13 cellular contexts compared by ENCODE assay signal in genomic region chr18:67216846-67217245, GRCh38.
DNase-seq lines count a peak whose midpoint lies in the region; ATAC-seq and TF ChIP-seq lines count a peak whose summit lies in the region.
"Had no signal": no experiment of that assay in that cellular context is flagged by ENCODE, and none has a peak within 500 bp of the region (broad histone marks: within the 10 kb centered on the region; RNA-seq: fewer than 3 reads in every experiment).

No MANE protein-coding gene starts in this region.

- H3K4me1 Mint-ChIP-seq in osteocyte (ENCODE audit: unreplicated experiment) = peaks cover 19% of the 10 kb centered on the region

- no peaks in the 10 kb centered on the region for H3K36me3 Mint-ChIP-seq in osteocyte (ENCODE audit: unreplicated experiment)

- TF ChIP-seq CTCF in AG10803 (conservative IDR thresholded peaks at IDR 0.05; ENCODE audit: low read length) = no peak
- TF ChIP-seq CTCF in osteocyte (IDR thresholded peaks at IDR 0.05) = no peak
- TF ChIP-seq CTCF in WERI-Rb-1 (IDR thresholded peaks at IDR 0.05; ENCODE audit: low read depth, low read length) = no peak

- H3K4me3 ChIP-seq in AG10803 (ENCODE audit: low read length) (no peak overlapping the region), WERI-Rb-1 (ENCODE audit: low read depth, low read length) (no peak overlapping the region)
- H3K4me3 ChIP-seq: A549, SK-N-MC had no signal

- peak; percentile 61 for DNase-seq in AG10803 (ENCODE audit: low read depth)
- peak; percentile 14 for DNase-seq in SK-MEL-5 (ENCODE audit: low read depth, low spot score)
- peak; percentile 26 for DNase-seq in fibroblast of gingiva (ENCODE audit: low read depth)
- DNase-seq in osteocyte (ENCODE audit: extremely low spot score, unreplicated experiment) = no peak
- DNase-seq in WERI-Rb-1 = no peak
- DNase-seq in GDM1 (lab: John Stamatoyannopoulos, UW) = no peak
- DNase-seq: NCI-H524 treated with DMSO at 0.1 percent for 48 hours had no signal

- no peaks in the 10 kb centered on the region for H3K36me3 ChIP-seq in WERI-Rb-1
- H3K36me3 ChIP-seq: BE2C had no signal

- ATAC-seq in HG03025 (IDR thresholded peaks at IDR 0.05; ENCODE audit: low FRiP score, unreplicated experiment) = no peak
- ATAC-seq: Right ventricle myocardium inferior had no signal

- H3K27me3 Mint-ChIP-seq in osteocyte (ENCODE audit: unreplicated experiment) = no peaks in the 10 kb centered on the region

- in situ Hi-C loops in SK-MEL-5 (cut with HindIII; ENCODE audit: low pct_unique_long_range_greater_than_20kb, low sequenced_read_pairs) = no loop called here

- peaks cover 6% of the 10 kb centered on the region for H3K9me3 Mint-ChIP-seq in osteocyte (ENCODE audit: unreplicated experiment)
- H3K9me3 Mint-ChIP-seq: CD4-positive, alpha-beta T cell had no signal

- H3K27ac ChIP-seq in WERI-Rb-1 = no peak overlapping the region
- H3K27ac ChIP-seq: A549 had no signal

- H3K27me3 ChIP-seq in WERI-Rb-1 (ENCODE audit: insufficient read depth, low read depth, severe bottlenecking) = no peaks in the 10 kb centered on the region
- H3K27me3 ChIP-seq: BE2C had no signal

- H3K9me3 ChIP-seq in WERI-Rb-1 (ENCODE audit: severe bottlenecking) = no peaks in the 10 kb centered on the region
- H3K9me3 ChIP-seq: A549, BE2C had no signal

- H3K27ac Mint-ChIP-seq in osteocyte (ENCODE audit: unreplicated experiment) = peak overlapping the region; percentile 46
- H3K27ac Mint-ChIP-seq: CD4-positive, alpha-beta T cell had no signal

- H3K4me3 Mint-ChIP-seq in osteocyte (ENCODE audit: unreplicated experiment) = no peak overlapping the region
- H3K4me3 Mint-ChIP-seq: CD4-positive, alpha-beta T cell had no signal

Comparison
In these comparisons a context has a peak if more than half of its experiments do, and no peak if none do; other contexts are left out.
1. DNase-seq: peak in AG10803 (single experiment), SK-MEL-5 (single experiment) and fibroblast of gingiva (single experiment); none in osteocyte (single experiment), WERI-Rb-1 (single experiment) and GDM1 (single experiment).